Comparison of ENCODE assay signal across 30 cellular contexts in the genomic region with DNA sequence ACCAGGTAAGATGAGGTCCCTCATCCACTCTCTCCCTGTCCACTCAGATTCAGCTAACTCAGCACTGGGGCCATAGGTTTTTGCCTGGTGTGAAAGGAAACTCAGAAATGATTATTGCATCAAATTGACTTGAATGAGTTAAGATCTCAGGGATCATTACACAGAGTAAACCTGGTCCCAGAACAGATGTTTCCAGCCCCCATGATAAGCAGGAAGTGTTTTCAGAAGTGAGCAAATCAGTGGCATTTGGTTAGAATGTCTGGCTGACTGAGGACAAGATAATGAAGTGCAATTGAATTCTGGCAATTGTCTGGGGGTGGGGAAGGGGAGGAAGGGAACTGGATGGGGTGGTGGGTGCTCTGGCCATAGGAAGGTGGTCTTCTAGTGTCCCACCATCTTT.
A peak's percentile ranks its signal among the peaks of the same experiment; 100 is the strongest.
DNase-seq lines count a peak whose midpoint lies in the region; ATAC-seq, FAIRE-seq and TF ChIP-seq lines count a peak whose summit lies in the region.
"Had no signal": no experiment of that assay in that cellular context is flagged by ENCODE, and none has a peak within 500 bp of the region (broad histone marks: within the 10 kb centered on the region; RNA-seq: fewer than 3 reads in every experiment).

No MANE protein-coding gene starts in this region.

- H3K27ac ChIP-seq in keratinocyte (ENCODE audit: control insufficient read depth, insufficient read depth, low read length), result no peak overlapping the region
- H3K27ac ChIP-seq: C4-2B, KMS-11, RWPE1, SK-N-MC had no signal

- DNase-seq in Jurkat, Clone E6-1 (ENCODE audit: low read depth, low spot score), result peak; percentile 1
- DNase-seq in SK-N-DZ (ENCODE audit: low spot score) (peak; percentile 32), keratinocyte (ENCODE audit: low read depth, low spot score) (no peak), neural crest cell (ENCODE audit: low read depth, low spot score) (no peak), activated gamma-delta T cell treated with Interleukin-2 at 50 U/mL for 16 hours (no peak), NCI-H2081 treated with DMSO at 0.1 percent for 48 hours (lab: John Stamatoyannopoulos, UW) (no peak), ACHN (no peak)
- DNase-seq: Calu3; CD8-positive, alpha-beta memory T cell; DMS79 treated with DMSO at 0.1 percent for 48 hours; GF-D8; HCEC 1CT; IMR-90; MM.1S; NCI-H1694 treated with DMSO at 0.1 percent for 48 hours; NCI-H2081; NCI-H2171; NCI-H226; NCI-H510A; NCI-H748 treated with DMSO at 0.1 percent for 48 hours; SHP77 had no signal

- no peak for TF ChIP-seq CTCF in keratinocyte (optimal IDR thresholded peaks at IDR 0.05 in 1 of 3, IDR thresholded peaks at IDR 0.05 in 1 of 3, conservative IDR thresholded peaks at IDR 0.05 in 1 of 3; ENCODE audit: extremely low read depth in 1 of 3, insufficient read depth in 2 of 3, low read length in 3 of 3)
- TF ChIP-seq CTCF in neural crest cell (conservative IDR thresholded peaks at IDR 0.05), result no peak

- no peaks in the 10 kb centered on the region for H4K20me1 ChIP-seq in keratinocyte (ENCODE audit: control insufficient read depth, extremely low read depth, insufficient read depth, low read length)

- no peak for ATAC-seq in stimulated activated memory B cell treated with anti-CD40 and anti-IgM and Interleukin-4, amounts not matched to agents 10 μg/mL and 1 μg/mL and 100 μg/mL, for 72 hours
- ATAC-seq: Panc1 had no signal

- H3K79me2 ChIP-seq in keratinocyte (ENCODE audit: control insufficient read depth, insufficient read depth, low read length), result no peaks in the 10 kb centered on the region

- H3K27me3 Mint-ChIP-seq in neural crest cell (ENCODE audit: low read depth), result peaks cover 3% of the 10 kb centered on the region
- H3K27me3 Mint-ChIP-seq in stimulated activated memory B cell treated with anti-CD40 and anti-IgM and Interleukin-4, amounts not matched to agents 10 μg/mL and 1 μg/mL and 100 μg/mL, for 72 hours, result no peaks in the 10 kb centered on the region
- H3K27me3 Mint-ChIP-seq: CD8-positive, alpha-beta memory T cell had no signal

- H2AFZ ChIP-seq in keratinocyte (ENCODE audit: control insufficient read depth, low read length), result no peak overlapping the region

- H3K36me3 Mint-ChIP-seq in neural crest cell (ENCODE audit: low read depth), result no peaks in the 10 kb centered on the region
- no peaks in the 10 kb centered on the region for H3K36me3 Mint-ChIP-seq in stimulated activated memory B cell treated with anti-CD40 and anti-IgM and Interleukin-4, amounts not matched to agents 10 μg/mL and 1 μg/mL and 100 μg/mL, for 72 hours
- H3K36me3 Mint-ChIP-seq: CD8-positive, alpha-beta memory T cell had no signal

- no peak overlapping the region for H3K9ac ChIP-seq in keratinocyte (ENCODE audit: control insufficient read depth, extremely low read depth, insufficient read depth, low read length)
- H3K9ac ChIP-seq: KMS-11 had no signal

- H3K27ac Mint-ChIP-seq in neural crest cell (ENCODE audit: unreplicated experiment), result peak overlapping the region; percentile 83
- no peak overlapping the region for H3K27ac Mint-ChIP-seq in stimulated activated memory B cell treated with anti-CD40 and anti-IgM and Interleukin-4, amounts not matched to agents 10 μg/mL and 1 μg/mL and 100 μg/mL, for 72 hours

- H3K4me2 ChIP-seq in keratinocyte (ENCODE audit: control insufficient read depth, extremely low read depth, insufficient read depth, low read depth, low read length), result no peak overlapping the region
- H3K4me2 ChIP-seq: KMS-11 had no signal

- peak; percentile 32 for FAIRE-seq in keratinocyte (lab: Jason Lieb, UNC)
- FAIRE-seq: A204.1, GM12891, H1 had no signal

- in situ Hi-C loops in ACHN (cut with HindIII; ENCODE audit: low pct_ligation_motif_present, low pct_unique_long_range_greater_than_20kb, low sequenced_read_pairs), result no loop called here

- no peak overlapping the region for H3K4me3 ChIP-seq in Jurkat, Clone E6-1 (ENCODE audit: low read length)
- no peak overlapping the region for H3K4me3 ChIP-seq in keratinocyte (ENCODE audit: control insufficient read depth in 2 of 3, extremely low read depth in 1 of 3, insufficient read depth in 2 of 3, low read depth in 1 of 3, low read length in 3 of 3)
- H3K4me3 ChIP-seq: SK-N-MC had no signal

- dilution Hi-C loops in keratinocyte (cut with MboI; ENCODE audit: extremely low pct_ligation_motif_present, low sequenced_read_pairs), result no loop called here

- H3K9me3 Mint-ChIP-seq in neural crest cell, result no peaks in the 10 kb centered on the region
- H3K9me3 Mint-ChIP-seq in stimulated activated memory B cell treated with anti-CD40 and anti-IgM and Interleukin-4, amounts not matched to agents 10 μg/mL and 1 μg/mL and 100 μg/mL, for 72 hours, result no peaks in the 10 kb centered on the region
- H3K9me3 Mint-ChIP-seq: CD8-positive, alpha-beta memory T cell had no signal

- H3K4me3 Mint-ChIP-seq in neural crest cell, result no peak overlapping the region
- no peak overlapping the region for H3K4me3 Mint-ChIP-seq in stimulated activated memory B cell treated with anti-CD40 and anti-IgM and Interleukin-4, amounts not matched to agents 10 μg/mL and 1 μg/mL and 100 μg/mL, for 72 hours
- H3K4me3 Mint-ChIP-seq: CD8-positive, alpha-beta memory T cell had no signal

- no peaks in the 10 kb centered on the region for H3K9me1 ChIP-seq in keratinocyte (ENCODE audit: control insufficient read depth, extremely low read depth, insufficient read depth, low read length)

- H3K27me3 ChIP-seq in keratinocyte (ENCODE audit: control insufficient read depth, extremely low read depth, insufficient read depth, low read length), result no peaks in the 10 kb centered on the region

- H3K4me1 ChIP-seq in keratinocyte (ENCODE audit: control insufficient read depth, extremely low read depth, insufficient read depth, low read length), result no peaks in the 10 kb centered on the region

- H3K9me3 ChIP-seq in keratinocyte (ENCODE audit: control insufficient read depth, low read depth, low read length), result no peaks in the 10 kb centered on the region

- H3K4me1 Mint-ChIP-seq in neural crest cell, result peaks cover 31% of the 10 kb centered on the region
- no peaks in the 10 kb centered on the region for H3K4me1 Mint-ChIP-seq in stimulated activated memory B cell treated with anti-CD40 and anti-IgM and Interleukin-4, amounts not matched to agents 10 μg/mL and 1 μg/mL and 100 μg/mL, for 72 hours
- H3K4me1 Mint-ChIP-seq: CD8-positive, alpha-beta memory T cell had no signal

- H3K36me3 ChIP-seq in keratinocyte (ENCODE audit: control insufficient read depth in 2 of 2, extremely low read depth in 1 of 2, insufficient read depth in 2 of 2, low read length in 2 of 2), result no peaks in the 10 kb centered on the region

Comparison
In these comparisons a context has a peak if more than half of its experiments do, and no peak if none do; other contexts are left out.
1. DNase-seq: peak in Jurkat, Clone E6-1 (single experiment) and SK-N-DZ (single experiment); none in keratinocyte (single experiment), neural crest cell (single experiment), activated gamma-delta T cell treated with Interleukin-2 at 50 U/mL for 16 hours (single experiment), NCI-H2081 treated with DMSO at 0.1 percent for 48 hours (single experiment) and ACHN (single experiment).